2 cellular contexts compared by ENCODE assay signal in the genomic region with DNA sequence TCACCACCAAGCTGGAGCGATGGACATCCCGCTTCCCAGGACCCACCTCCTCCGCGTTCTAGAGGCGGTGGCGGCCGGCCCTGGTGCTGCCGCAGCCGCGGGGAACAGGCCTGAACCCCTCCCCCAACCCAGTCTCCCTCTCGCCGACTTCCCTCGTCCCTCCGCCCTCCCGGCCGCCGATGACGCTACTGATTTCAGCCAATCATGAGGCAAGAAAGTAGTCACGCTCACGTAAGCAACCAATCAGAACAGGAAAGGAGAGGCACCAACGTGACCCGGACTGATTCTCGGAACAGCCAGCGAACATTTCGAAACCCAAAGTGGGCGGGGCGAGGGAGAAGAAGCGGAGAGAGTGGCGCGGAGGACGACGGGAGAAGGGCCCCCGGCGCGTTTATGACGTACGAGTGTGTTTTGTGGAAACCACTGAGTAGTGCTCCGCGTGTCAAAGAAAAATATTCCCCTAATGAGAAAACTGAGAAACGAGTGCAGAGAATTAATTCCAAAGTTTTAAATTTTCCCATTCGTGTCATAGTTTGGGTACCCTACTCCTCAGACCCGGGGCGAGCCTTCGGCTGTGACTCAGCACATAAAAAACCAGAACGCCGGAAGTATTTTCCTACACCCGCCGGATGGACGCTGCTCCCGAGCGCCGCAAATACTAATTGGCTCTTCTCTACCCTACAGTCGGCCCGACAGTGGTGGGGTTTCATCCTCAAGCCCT.
TF ChIP-seq lines count a peak whose summit lies in the region.

Gene NRDC (minus strand): TSS at position 112 of the 721 bp plus-strand sequence. CDS start 112 bp downstream, outside the sequence.

TF ChIP-seq in HCT116, 20 proteins besides CTCF, POLR2A, EP300 and RAD21 (continued from another document):
- TF ChIP-seq JUND (IDR thresholded peaks at IDR 0.05) (peak; percentile 36; the same call in 1 of the 2 replicates), FOSL1 (IDR thresholded peaks at IDR 0.05; ENCODE audit: low read depth) (peak; percentile 41; the same call in 1 of the 2 replicates), ZFX (IDR thresholded peaks at IDR 0.05) (peak; percentile 90), SIN3A (IDR thresholded peaks at IDR 0.05; ENCODE audit: low read depth) (peak; percentile 46), EGR1 (IDR thresholded peaks at IDR 0.05; ENCODE audit: low read depth) (peak; percentile 56; the same call in 1 of the 2 replicates), POLR2AphosphoS5 (IDR thresholded peaks at IDR 0.05; ENCODE audit: low read depth, low read length) (peak; percentile 86), REST (IDR thresholded peaks at IDR 0.05; ENCODE audit: low read depth) (no peak), SP1 (IDR thresholded peaks at IDR 0.05; ENCODE audit: low read depth) (peak; percentile 97), ZNF274 (IDR thresholded peaks at IDR 0.05; ENCODE audit: low read depth, low read length) (no peak), CEBPB (IDR thresholded peaks at IDR 0.05; ENCODE audit: low read depth) (peak; percentile 99), TCF7L2 (IDR thresholded peaks at IDR 0.05; ENCODE audit: borderline replicate concordance, extremely low read depth, insufficient read depth, insufficient read length) (peak; percentile 11), EZH2phosphoT487 (IDR thresholded peaks at IDR 0.05; ENCODE audit: borderline replicate concordance) (no peak), CBX3 (IDR thresholded peaks at IDR 0.05; ENCODE audit: low read depth) (no peak; the same call in 1 of the 2 replicates), ELF1 (IDR thresholded peaks at IDR 0.05; ENCODE audit: borderline replicate concordance, low read depth) (peak; percentile 45; the same call in 1 of the 2 replicates), EZH2 (IDR thresholded peaks at IDR 0.05) (no peak)
- TF ChIP-seq, protein P1, sequence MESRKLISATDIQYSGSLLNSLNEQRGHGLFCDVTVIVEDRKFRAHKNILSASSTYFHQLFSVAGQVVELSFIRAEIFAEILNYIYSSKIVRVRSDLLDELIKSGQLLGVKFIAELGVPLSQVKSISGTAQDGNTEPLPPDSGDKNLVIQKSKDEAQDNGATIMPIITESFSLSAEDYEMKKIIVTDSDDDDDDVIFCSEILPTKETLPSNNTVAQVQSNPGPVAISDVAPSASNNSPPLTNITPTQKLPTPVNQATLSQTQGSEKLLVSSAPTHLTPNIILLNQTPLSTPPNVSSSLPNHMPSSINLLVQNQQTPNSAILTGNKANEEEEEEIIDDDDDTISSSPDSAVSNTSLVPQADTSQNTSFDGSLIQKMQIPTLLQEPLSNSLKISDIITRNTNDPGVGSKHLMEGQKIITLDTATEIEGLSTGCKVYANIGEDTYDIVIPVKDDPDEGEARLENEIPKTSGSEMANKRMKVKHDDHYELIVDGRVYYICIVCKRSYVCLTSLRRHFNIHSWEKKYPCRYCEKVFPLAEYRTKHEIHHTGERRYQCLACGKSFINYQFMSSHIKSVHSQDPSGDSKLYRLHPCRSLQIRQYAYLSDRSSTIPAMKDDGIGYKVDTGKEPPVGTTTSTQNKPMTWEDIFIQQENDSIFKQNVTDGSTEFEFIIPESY (IDR thresholded peaks at IDR 0.05; ENCODE audit: extremely low read depth, insufficient replicate concordance, low read length) = peak; percentile 22
- TF ChIP-seq, protein P2, sequence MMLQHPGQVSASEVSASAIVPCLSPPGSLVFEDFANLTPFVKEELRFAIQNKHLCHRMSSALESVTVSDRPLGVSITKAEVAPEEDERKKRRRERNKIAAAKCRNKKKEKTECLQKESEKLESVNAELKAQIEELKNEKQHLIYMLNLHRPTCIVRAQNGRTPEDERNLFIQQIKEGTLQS (IDR thresholded peaks at IDR 0.05) = no peak

TF ChIP-seq in neural cell, 6 proteins besides CTCF, POLR2A, EP300 and RAD21 (continued from another document):
- peak; percentile 99 for TF ChIP-seq REST (IDR thresholded peaks at IDR 0.05; ENCODE audit: borderline replicate concordance)
- no peak for TF ChIP-seq EZH2 (IDR thresholded peaks at IDR 0.05; ENCODE audit: borderline replicate concordance, insufficient read depth, low read length, poor library complexity, severe bottlenecking)
